9 cellular contexts compared by ENCODE assay signal in the genomic region with DNA sequence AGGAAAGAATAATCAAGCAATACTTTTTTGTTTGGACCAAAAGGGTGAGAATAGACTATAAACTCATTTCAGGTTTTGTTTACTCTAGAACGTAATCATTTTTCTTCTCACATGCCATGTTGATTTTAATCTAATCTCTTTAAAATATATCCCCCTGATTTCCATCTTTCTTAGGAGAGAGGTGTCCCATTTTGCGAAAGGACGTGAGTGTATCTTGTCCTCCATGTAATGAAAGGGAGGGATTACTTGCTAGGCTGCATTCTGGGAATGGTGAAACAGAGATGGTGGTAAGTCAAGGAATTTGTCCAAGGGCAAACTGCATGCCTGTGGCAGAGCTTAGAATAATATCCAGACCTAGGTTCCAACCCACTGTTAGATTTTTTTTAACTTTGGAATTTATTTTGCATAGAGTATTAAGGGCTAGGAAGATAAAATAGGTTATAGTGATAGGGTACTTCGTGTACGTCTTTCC. TPM values are rescaled to one million over a fixed set of nuclear protein-coding genes. Genes with fewer than 3 reads are reported as not detected.
DNase-seq lines count a peak whose midpoint lies in the region; ATAC-seq, FAIRE-seq and TF ChIP-seq lines count a peak whose summit lies in the region.
"Had no signal": no experiment of that assay in that cellular context is flagged by ENCODE, and none has a peak within 500 bp of the region (broad histone marks: within the 10 kb centered on the region; RNA-seq: fewer than 3 reads in every experiment).

No MANE protein-coding gene starts in this region.

- H3K27me3 Mint-ChIP-seq in neural crest cell (ENCODE audit: low read depth): peaks cover 3% of the 10 kb centered on the region

- in situ Hi-C loops in G401 (cut with HindIII; ENCODE audit: low sequenced_read_pairs): no loop called here

- no peak overlapping the region for H3K27ac Mint-ChIP-seq in neural crest cell (ENCODE audit: unreplicated experiment)

- no peaks in the 10 kb centered on the region for H3K9me3 ChIP-seq in BLaER1
- no peaks in the 10 kb centered on the region for H3K9me3 ChIP-seq in MG63
- no peaks in the 10 kb centered on the region for H3K9me3 ChIP-seq in small intestine (ENCODE audit: control insufficient read depth, low read depth)

- H4K20me1 ChIP-seq in BLaER1: peaks cover 27% of the 10 kb centered on the region

- H3K4me2 ChIP-seq in BLaER1: peak overlapping the region; percentile 93

- H3K4me1 ChIP-seq in BLaER1 (peaks cover 46% of the 10 kb centered on the region), small intestine (ENCODE audit: control insufficient read depth in 2 of 2, insufficient read depth in 1 of 2, low read depth in 1 of 2, low read length in 1 of 2) (peaks cover 0 to 8% of the 10 kb centered on the region in 2 donors)

- no peak overlapping the region for H3K9ac ChIP-seq in BLaER1

- peak overlapping the region; percentile 95 for H3K4me3 Mint-ChIP-seq in neural crest cell

- H3K4me1 Mint-ChIP-seq in neural crest cell: peaks cover 34% of the 10 kb centered on the region

- no peak for ATAC-seq in HG02885 (IDR thresholded peaks at IDR 0.05; ENCODE audit: poor library complexity, unreplicated experiment)

- DNase-seq in MG63 (no peak), dedifferentiated amniotic fluid mesenchymal stem cell (ENCODE audit: extremely low spot score) (peak; percentile 74), neural crest cell (ENCODE audit: low read depth, low spot score) (no peak), G401 (ENCODE audit: low spot score) (no peak), small intestine (no peak)
- DNase-seq in activated CD8-positive, alpha-beta memory T cell treated with anti-CD3 and anti-CD28 coated beads for 24 hours: no peak
- DNase-seq: activated CD4-positive, alpha-beta T cell treated with anti-CD3 and anti-CD28 coated beads for 4 hours had no signal

- no peak overlapping the region for H3K4me3 ChIP-seq in BLaER1
- peak overlapping the region; percentile 64 for H3K4me3 ChIP-seq in MG63
- H3K4me3 ChIP-seq in small intestine (ENCODE audit: low read depth in 1 of 2, low read length in 2 of 2): no peak overlapping the region

- H3K36me3 ChIP-seq in BLaER1 (peaks cover under 1% of the 10 kb centered on the region; the same call in 1 of the 2 replicates), MG63 (peaks cover 3% of the 10 kb centered on the region), small intestine (ENCODE audit: control insufficient read depth in 2 of 2, insufficient read depth in 2 of 2, low read length in 2 of 2) (no peaks in the 10 kb centered on the region)

- TF ChIP-seq CTCF in neural crest cell (conservative IDR thresholded peaks at IDR 0.05): no peak

- no peak for FAIRE-seq in small intestine (lab: Jason Lieb, UNC)

- no peaks in the 10 kb centered on the region for H3K9me3 Mint-ChIP-seq in neural crest cell

- 80 to 87% (median 82%) methylated on average over 5 of the region's 5 CpGs for WGBS in small intestine, 3 donors

- no peaks in the 10 kb centered on the region for H3K36me3 Mint-ChIP-seq in neural crest cell (ENCODE audit: low read depth)

- no peak overlapping the region for H3K27ac ChIP-seq in BLaER1
- H3K27ac ChIP-seq in small intestine (ENCODE audit: low read depth in 1 of 2, low read length in 1 of 2): peak overlapping the region in 1 of 2 donors; percentile 83

- H3K27me3 ChIP-seq in BLaER1 (no peaks in the 10 kb centered on the region), MG63 (no peaks in the 10 kb centered on the region), small intestine (ENCODE audit: control insufficient read depth in 2 of 2, insufficient read depth in 2 of 2, low read length in 2 of 2) (no peaks in the 10 kb centered on the region)

RNA-seq across cellular contexts. Expression of a gene that starts 1.8 kb away (rescaled TPM):
- 35.9 and 78.6 TPM in 2 replicates for total RNA-seq in MG63 (2014; rRNA removed; shearing (Covaris generic); ENCODE audit: low replicate concordance)
- total RNA-seq in neural crest cell: 194 and 204 TPM in 2 replicates
- 167 and 190 TPM in 2 replicates for total RNA-seq in G401 (2014; rRNA removed; shearing (Covaris generic))
- 10 to 100 TPM; 40.3 to 68.0 (median 57.7) TPM for polyA plus RNA-seq in small intestine
